ENCODE assay signal across 16 cellular contexts in the genomic region with DNA sequence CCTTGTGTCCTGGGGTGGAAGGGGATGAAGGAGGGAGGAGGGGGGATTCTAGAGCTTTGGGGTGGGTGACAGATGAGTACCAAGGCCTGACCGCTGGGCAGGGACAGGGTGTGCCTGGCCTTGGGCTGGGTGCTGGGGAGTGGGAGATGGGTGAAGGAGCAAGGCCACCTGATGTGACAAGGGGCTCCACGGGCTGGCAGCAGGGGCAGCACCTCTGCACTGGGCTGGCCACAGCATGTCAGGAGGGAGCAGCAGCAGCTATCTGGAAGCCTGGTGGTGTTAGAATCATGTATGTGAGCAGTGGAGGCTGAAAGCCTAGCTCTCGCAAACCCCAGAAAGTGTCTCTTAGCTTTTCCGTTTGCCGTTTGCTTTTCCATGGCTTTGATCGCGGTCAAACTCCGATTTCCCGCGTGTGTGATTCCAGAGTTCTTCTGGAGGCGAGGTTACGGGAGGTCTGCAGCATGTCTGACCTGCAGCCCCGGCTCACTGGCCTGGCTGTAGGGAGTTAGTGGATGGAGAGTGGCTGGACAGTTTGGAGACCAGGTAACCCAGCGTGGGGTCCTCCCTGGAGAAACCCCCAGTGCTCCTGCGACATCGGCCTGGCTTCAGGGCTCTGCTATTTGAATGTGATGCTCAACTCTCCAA.
A peak's percentile ranks its signal among the peaks of the same experiment; 100 is the strongest.
DNase-seq lines count a peak whose midpoint lies in the region; ATAC-seq and TF ChIP-seq lines count a peak whose summit lies in the region.
"Had no signal": no experiment of that assay in that cellular context is flagged by ENCODE, and none has a peak within 500 bp of the region (broad histone marks: within the 10 kb centered on the region; RNA-seq: fewer than 3 reads in every experiment).

No MANE protein-coding gene starts in this region.

- H3K36me3 ChIP-seq in HUES64 (ENCODE audit: insufficient read depth, low read length) (peaks cover 13% of the 10 kb centered on the region), mesodermal cell (ENCODE audit: control insufficient read depth, insufficient read depth, low read length) (peaks cover 35% of the 10 kb centered on the region), thoracic aorta (peaks cover 12% of the 10 kb centered on the region)

- H3K9ac ChIP-seq in HUES64 (ENCODE audit: low read depth, low read length): no peak overlapping the region

- ATAC-seq in thoracic aorta (ENCODE audit: insufficient number of reproducible peaks, low FRiP score, low read depth): no peak

- intact Hi-C loops in dorsolateral prefrontal cortex (cut with DNase I): no loop called here

- WGBS in HUES64: 92% methylated on average over 16 of the region's 16 CpGs
- 94 to 95% methylated on average over 8 to 13 of the region's 16 CpGs for WGBS in mesodermal cell (ENCODE audit: insufficient coverage in 2 of 2), 2 experiments

- no peak for DNase-seq in coronary artery (ENCODE audit: low spot score)
- no peak for DNase-seq in thoracic aorta (ENCODE audit: low spot score)
- DNase-seq in dorsolateral prefrontal cortex: no peak
- DNase-seq in SK-N-DZ (ENCODE audit: low spot score): no peak
- DNase-seq in NCI-H1092 (lab: John Stamatoyannopoulos, UW): no peak
- no peak for DNase-seq in SW480 (ENCODE audit: low spot score)
- DNase-seq: activated CD4-positive, alpha-beta T cell treated with anti-CD3 and anti-CD28 coated beads for 4 hours; activated naive CD8-positive, alpha-beta T cell treated with anti-CD3 and anti-CD28 coated beads, Interleukin-2, amount 10 ng/mL, durations not matched to agents 7 days and 5 days; DMS153; NCI-H82; retina; stimulated activated CD4-positive, alpha-beta T cell treated with anti-CD3 and anti-CD28 coated beads, Interleukin-4, amount 100 ng/mL, for 1 hour; T-helper 2 cell had no signal

- H3K4me1 ChIP-seq in HUES64 (ENCODE audit: insufficient read depth, low read length): peaks cover 2% of the 10 kb centered on the region; the same call in 1 of the 2 replicates
- H3K4me1 ChIP-seq in mesodermal cell (ENCODE audit: control insufficient read depth, insufficient read depth, low read length, poor library complexity, severe bottlenecking): peaks cover 26% of the 10 kb centered on the region
- H3K4me1 ChIP-seq in thoracic aorta (ENCODE audit: control insufficient read depth in 1 of 2, low read depth in 2 of 2): peaks cover 24 to 42% of the 10 kb centered on the region in 2 donors

- H3K4me3 ChIP-seq in HUES64 (ENCODE audit: low read length): no peak overlapping the region
- H3K4me3 ChIP-seq in coronary artery: no peak overlapping the region
- H3K4me3 ChIP-seq in mesodermal cell (ENCODE audit: extremely low read depth, insufficient read depth, low read length, poor library complexity, severe bottlenecking): no peak overlapping the region
- peak overlapping the region; percentile 69 for H3K4me3 ChIP-seq in thoracic aorta
- H3K4me3 ChIP-seq in dorsolateral prefrontal cortex: no peak overlapping the region

- H3K9me3 ChIP-seq in HUES64 (ENCODE audit: insufficient read depth, low read depth, low read length): no peaks in the 10 kb centered on the region
- H3K9me3 ChIP-seq in mesodermal cell (ENCODE audit: control insufficient read depth, low read length): no peaks in the 10 kb centered on the region
- H3K9me3 ChIP-seq in thoracic aorta: no peaks in the 10 kb centered on the region

- H3K27me3 ChIP-seq in HUES64 (ENCODE audit: insufficient read depth, low read length): no peaks in the 10 kb centered on the region
- H3K27me3 ChIP-seq in thoracic aorta (replicated peaks; ENCODE audit: insufficient read depth): no peaks in the 10 kb centered on the region
- no peaks in the 10 kb centered on the region for H3K27me3 ChIP-seq in dorsolateral prefrontal cortex

- TF ChIP-seq CTCF in coronary artery (IDR thresholded peaks at IDR 0.05) (no peak), thoracic aorta (IDR thresholded peaks at IDR 0.05) (no peak), dorsolateral prefrontal cortex (IDR thresholded peaks at IDR 0.05 in 54 of 56, conservative IDR thresholded peaks at IDR 0.05 in 2 of 56; ENCODE audit: low read depth in 1 of 56, partially characterized antibody in 56 of 56) (no peak)

- H3K27ac ChIP-seq in HUES64 (ENCODE audit: low read depth, low read length) (0 out of 2 replicates have a peak overlapping the region, but pooled peaks have one; percentile 8), coronary artery (peak overlapping the region; percentile 87 to 93), mesodermal cell (ENCODE audit: low read depth, low read length, severe bottlenecking) (peak overlapping the region; percentile 33), thoracic aorta (peak overlapping the region; percentile 95 to 100), dorsolateral prefrontal cortex (peak overlapping the region in 10 of 59 donors; percentile 35 to 76 (median 66))
- H3K27ac ChIP-seq: RWPE1 had no signal
